Comparison of ENCODE assay signal across 1 cellular context in the genomic region with DNA sequence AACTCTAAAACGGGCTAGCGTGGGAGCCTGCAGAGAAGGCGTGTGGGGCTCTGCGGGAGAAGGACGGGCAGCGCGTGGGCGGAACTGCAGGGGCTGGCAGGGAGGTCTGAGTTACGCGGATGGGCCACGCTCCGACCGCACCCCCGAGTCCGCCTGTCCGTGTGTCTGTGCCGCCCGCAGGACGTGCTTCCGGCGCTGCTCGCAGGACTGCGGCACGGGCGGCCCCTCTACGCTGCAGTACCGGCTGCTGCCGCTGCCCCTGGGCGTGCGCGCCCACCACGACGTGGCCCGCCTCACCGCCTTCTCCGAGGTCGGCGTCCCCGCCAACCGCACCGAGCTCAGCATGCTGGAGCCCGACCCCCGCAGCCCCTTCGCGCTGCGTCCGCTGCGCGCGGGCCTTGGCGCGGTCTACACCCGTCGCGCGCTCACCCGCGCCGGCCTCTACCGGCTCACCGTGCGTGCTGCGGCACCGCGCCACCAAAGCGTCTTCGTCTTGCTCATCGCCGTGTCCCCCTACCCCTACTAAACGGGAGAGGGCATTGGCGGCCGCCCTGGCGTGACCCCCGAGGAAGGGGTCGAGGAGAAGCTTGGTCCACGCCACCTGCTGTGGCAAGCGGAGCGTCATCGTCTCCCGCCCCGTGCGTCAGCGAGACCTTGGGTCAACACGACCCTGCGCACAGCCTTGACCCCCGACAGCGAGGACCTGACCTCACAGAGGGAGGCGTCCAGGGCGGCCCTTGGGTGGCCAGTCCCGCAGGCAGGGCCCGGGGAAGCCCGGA.
TF ChIP-seq lines count a peak whose summit lies in the region.

No MANE protein-coding gene starts in this region.

TF ChIP-seq in HepG2, 621 proteins besides CTCF, POLR2A, EP300 and RAD21 (continued from another document):
- TF ChIP-seq, protein P1, sequence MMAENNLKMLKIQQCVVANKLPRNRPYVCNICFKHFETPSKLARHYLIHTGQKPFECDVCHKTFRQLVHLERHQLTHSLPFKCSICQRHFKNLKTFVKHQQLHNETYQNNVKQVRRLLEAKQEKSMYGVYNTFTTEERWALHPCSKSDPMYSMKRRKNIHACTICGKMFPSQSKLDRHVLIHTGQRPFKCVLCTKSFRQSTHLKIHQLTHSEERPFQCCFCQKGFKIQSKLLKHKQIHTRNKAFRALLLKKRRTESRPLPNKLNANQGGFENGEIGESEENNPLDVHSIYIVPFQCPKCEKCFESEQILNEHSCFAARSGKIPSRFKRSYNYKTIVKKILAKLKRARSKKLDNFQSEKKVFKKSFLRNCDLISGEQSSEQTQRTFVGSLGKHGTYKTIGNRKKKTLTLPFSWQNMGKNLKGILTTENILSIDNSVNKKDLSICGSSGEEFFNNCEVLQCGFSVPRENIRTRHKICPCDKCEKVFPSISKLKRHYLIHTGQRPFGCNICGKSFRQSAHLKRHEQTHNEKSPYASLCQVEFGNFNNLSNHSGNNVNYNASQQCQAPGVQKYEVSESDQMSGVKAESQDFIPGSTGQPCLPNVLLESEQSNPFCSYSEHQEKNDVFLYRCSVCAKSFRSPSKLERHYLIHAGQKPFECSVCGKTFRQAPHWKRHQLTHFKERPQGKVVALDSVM (CRISPR knock-in tag; IDR thresholded peaks at IDR 0.05), result peak; percentile 51; the same call in 1 of the 2 replicates
